Comparison of ENCODE assay signal across 1 cellular context in the genomic region with DNA sequence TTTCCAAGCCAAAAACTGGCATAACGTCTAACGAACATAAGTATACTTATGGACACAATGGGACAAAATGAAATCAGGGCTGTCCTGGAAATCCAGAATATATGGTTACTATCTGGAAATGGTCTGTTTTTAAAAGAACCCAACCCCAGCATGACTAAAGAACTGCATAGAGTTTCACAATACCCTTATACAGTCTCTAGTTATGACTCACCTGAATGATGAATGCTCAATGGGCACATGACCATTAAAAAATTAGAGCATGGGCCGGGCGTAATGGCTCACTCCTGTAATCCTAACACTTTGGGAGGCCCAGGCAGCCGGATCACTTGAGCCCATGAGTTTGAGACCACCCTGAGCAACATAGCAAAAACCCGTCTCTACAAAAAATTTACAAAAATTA.
TF ChIP-seq lines count a peak whose summit lies in the region.

No MANE protein-coding gene starts in this region.

TF ChIP-seq in A549, 52 proteins besides CTCF, POLR2A, EP300 and RAD21 (continued from another document):
- TF ChIP-seq, protein P1, sequence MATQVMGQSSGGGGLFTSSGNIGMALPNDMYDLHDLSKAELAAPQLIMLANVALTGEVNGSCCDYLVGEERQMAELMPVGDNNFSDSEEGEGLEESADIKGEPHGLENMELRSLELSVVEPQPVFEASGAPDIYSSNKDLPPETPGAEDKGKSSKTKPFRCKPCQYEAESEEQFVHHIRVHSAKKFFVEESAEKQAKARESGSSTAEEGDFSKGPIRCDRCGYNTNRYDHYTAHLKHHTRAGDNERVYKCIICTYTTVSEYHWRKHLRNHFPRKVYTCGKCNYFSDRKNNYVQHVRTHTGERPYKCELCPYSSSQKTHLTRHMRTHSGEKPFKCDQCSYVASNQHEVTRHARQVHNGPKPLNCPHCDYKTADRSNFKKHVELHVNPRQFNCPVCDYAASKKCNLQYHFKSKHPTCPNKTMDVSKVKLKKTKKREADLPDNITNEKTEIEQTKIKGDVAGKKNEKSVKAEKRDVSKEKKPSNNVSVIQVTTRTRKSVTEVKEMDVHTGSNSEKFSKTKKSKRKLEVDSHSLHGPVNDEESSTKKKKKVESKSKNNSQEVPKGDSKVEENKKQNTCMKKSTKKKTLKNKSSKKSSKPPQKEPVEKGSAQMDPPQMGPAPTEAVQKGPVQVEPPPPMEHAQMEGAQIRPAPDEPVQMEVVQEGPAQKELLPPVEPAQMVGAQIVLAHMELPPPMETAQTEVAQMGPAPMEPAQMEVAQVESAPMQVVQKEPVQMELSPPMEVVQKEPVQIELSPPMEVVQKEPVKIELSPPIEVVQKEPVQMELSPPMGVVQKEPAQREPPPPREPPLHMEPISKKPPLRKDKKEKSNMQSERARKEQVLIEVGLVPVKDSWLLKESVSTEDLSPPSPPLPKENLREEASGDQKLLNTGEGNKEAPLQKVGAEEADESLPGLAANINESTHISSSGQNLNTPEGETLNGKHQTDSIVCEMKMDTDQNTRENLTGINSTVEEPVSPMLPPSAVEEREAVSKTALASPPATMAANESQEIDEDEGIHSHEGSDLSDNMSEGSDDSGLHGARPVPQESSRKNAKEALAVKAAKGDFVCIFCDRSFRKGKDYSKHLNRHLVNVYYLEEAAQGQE (IDR thresholded peaks at IDR 0.05): no peak
- TF ChIP-seq CEBPB (IDR thresholded peaks at IDR 0.05): peak; percentile 83 to 94
- TF ChIP-seq TP53 (CRISPR knock-in tag; IDR thresholded peaks at IDR 0.05): no peak
- TF ChIP-seq, protein P2, sequence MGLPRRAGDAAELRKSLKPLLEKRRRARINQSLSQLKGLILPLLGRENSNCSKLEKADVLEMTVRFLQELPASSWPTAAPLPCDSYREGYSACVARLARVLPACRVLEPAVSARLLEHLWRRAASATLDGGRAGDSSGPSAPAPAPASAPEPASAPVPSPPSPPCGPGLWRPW (IDR thresholded peaks at IDR 0.05): 0 out of 2 replicates have a peak, but pooled peaks have one; percentile 21
- TF ChIP-seq, protein P3, sequence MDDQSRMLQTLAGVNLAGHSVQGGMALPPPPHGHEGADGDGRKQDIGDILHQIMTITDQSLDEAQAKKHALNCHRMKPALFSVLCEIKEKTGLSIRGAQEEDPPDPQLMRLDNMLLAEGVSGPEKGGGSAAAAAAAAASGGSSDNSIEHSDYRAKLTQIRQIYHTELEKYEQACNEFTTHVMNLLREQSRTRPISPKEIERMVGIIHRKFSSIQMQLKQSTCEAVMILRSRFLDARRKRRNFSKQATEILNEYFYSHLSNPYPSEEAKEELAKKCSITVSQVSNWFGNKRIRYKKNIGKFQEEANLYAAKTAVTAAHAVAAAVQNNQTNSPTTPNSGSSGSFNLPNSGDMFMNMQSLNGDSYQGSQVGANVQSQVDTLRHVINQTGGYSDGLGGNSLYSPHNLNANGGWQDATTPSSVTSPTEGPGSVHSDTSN (IDR thresholded peaks at IDR 0.05): no peak
- no peak for TF ChIP-seq EHMT2 (IDR thresholded peaks at IDR 0.05; ENCODE audit: low read depth)
- TF ChIP-seq ZFP36 (IDR thresholded peaks at IDR 0.05; ENCODE audit: borderline replicate concordance, partially characterized antibody): no peak
- TF ChIP-seq NPAS2 (CRISPR knock-in tag; IDR thresholded peaks at IDR 0.05; ENCODE audit: borderline replicate concordance): no peak
- TF ChIP-seq HOXB5 (CRISPR knock-in tag; IDR thresholded peaks at IDR 0.05): peak; percentile 21; the same call in 1 of the 2 replicates
- TF ChIP-seq HOXB13 (CRISPR knock-in tag; IDR thresholded peaks at IDR 0.05; ENCODE audit: low read depth): no peak
- no peak for TF ChIP-seq HEYL (CRISPR knock-in tag; IDR thresholded peaks at IDR 0.05)
- no peak for TF ChIP-seq RARB (CRISPR knock-in tag; IDR thresholded peaks at IDR 0.05)
- TF ChIP-seq CHD2 (IDR thresholded peaks at IDR 0.05; ENCODE audit: low read length, partially characterized antibody): no peak
- TF ChIP-seq NR3C1 (IDR thresholded peaks at IDR 0.05): no peak
- TF ChIP-seq FOSL2 (IDR thresholded peaks at IDR 0.05): peak; percentile 86
- peak; percentile 92 for TF ChIP-seq FOSL2 (CRISPR knock-in tag; IDR thresholded peaks at IDR 0.05)
- TF ChIP-seq, protein P4, sequence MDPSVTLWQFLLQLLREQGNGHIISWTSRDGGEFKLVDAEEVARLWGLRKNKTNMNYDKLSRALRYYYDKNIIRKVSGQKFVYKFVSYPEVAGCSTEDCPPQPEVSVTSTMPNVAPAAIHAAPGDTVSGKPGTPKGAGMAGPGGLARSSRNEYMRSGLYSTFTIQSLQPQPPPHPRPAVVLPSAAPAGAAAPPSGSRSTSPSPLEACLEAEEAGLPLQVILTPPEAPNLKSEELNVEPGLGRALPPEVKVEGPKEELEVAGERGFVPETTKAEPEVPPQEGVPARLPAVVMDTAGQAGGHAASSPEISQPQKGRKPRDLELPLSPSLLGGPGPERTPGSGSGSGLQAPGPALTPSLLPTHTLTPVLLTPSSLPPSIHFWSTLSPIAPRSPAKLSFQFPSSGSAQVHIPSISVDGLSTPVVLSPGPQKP (IDR thresholded peaks at IDR 0.05; ENCODE audit: low read depth, low read length): no peak
- TF ChIP-seq SREBF2 (IDR thresholded peaks at IDR 0.05): no peak
- TF ChIP-seq JUNB (IDR thresholded peaks at IDR 0.05): peak; percentile 78
- TF ChIP-seq PHF8 (IDR thresholded peaks at IDR 0.05; ENCODE audit: borderline replicate concordance, low read depth): no peak
- peak in 1 of 2 experiments; percentile 42; a peak in 2 of 5 replicates for TF ChIP-seq JUN (IDR thresholded peaks at IDR 0.05)
- TF ChIP-seq HOXA7 (CRISPR knock-in tag; IDR thresholded peaks at IDR 0.05): no peak
- no peak for TF ChIP-seq ZC3H11A (IDR thresholded peaks at IDR 0.05)
- no peak for TF ChIP-seq SMC3 (IDR thresholded peaks at IDR 0.05)
- TF ChIP-seq, protein P5, sequence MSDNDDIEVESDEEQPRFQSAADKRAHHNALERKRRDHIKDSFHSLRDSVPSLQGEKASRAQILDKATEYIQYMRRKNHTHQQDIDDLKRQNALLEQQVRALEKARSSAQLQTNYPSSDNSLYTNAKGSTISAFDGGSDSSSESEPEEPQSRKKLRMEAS (IDR thresholded peaks at IDR 0.05): peak; percentile 42
- no peak for TF ChIP-seq KDM1A (IDR thresholded peaks at IDR 0.05; ENCODE audit: low read depth)
- TF ChIP-seq MYC (IDR thresholded peaks at IDR 0.05; ENCODE audit: borderline replicate concordance, low read length): no peak
- TF ChIP-seq, protein P6, sequence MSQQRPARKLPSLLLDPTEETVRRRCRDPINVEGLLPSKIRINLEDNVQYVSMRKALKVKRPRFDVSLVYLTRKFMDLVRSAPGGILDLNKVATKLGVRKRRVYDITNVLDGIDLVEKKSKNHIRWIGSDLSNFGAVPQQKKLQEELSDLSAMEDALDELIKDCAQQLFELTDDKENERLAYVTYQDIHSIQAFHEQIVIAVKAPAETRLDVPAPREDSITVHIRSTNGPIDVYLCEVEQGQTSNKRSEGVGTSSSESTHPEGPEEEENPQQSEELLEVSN (IDR thresholded peaks at IDR 0.05; ENCODE audit: borderline replicate concordance, low read depth): no peak
- no peak for TF ChIP-seq MAFK (IDR thresholded peaks at IDR 0.05; ENCODE audit: partially characterized antibody)
TF ChIP-seq in A549: peak in this region for 8.
